ENCODE assay signal across 8 cellular contexts in the genomic region with DNA sequence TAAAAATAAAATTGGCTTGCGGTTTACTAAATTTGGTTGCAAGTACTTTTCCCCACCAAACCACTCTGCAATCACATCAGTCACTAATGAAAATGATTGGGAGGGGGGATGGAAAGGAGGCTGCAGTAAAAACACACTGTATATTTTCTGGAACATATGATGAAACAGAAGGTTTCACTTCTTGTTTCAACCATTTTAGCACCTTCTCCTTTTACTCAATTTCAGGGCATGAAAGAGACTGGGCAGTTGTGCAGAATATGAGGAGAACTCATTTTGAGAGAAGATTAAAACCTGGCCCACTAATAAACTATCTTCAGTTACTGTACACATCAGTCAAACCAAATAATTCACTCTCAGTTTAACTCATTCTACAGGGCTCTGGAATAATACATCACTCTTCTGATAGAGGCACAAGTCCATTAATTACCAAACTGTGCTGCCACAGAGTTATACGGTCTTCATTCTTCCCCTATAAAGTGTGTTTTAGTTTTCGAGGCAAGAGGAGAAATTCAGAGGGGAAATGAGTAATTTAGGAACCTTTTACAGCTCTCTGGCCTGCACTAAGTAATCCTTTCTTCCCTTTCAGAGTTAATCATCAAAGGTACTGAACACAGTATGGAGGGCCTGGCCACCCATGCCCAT. TPM values are rescaled to one million over a fixed set of nuclear protein-coding genes. Genes with fewer than 3 reads are reported as not detected.
DNase-seq lines count a peak whose midpoint lies in the region; ATAC-seq and TF ChIP-seq lines count a peak whose summit lies in the region.

No MANE protein-coding gene starts in this region.

- H3K27me3 Mint-ChIP-seq in type B pancreatic cell = no peaks in the 10 kb centered on the region

- no peaks in the 10 kb centered on the region for H3K79me2 ChIP-seq in Karpas-422 (ENCODE audit: low read length)

- no peaks in the 10 kb centered on the region for H4K20me1 ChIP-seq in Karpas-422 (ENCODE audit: insufficient read depth, low read depth, low read length)

- intact Hi-C loops in left lung (cut with DNase I) = no loop called here
- intact Hi-C loops in breast epithelium (cut with DNase I; ENCODE audit: low total_unique reads) = no loop called here

- H3K4me3 ChIP-seq in Karpas-422 (ENCODE audit: low read length) = peak overlapping the region; percentile 16; the same call in 1 of the 2 replicates
- H3K4me3 ChIP-seq in left lung = no peak overlapping the region
- H3K4me3 ChIP-seq in breast epithelium = no peak overlapping the region

- H3K9me2 ChIP-seq in Karpas-422 (replicated peaks; ENCODE audit: insufficient read depth, low read length) = no peaks in the 10 kb centered on the region

- H3K36me3 ChIP-seq in Karpas-422 (ENCODE audit: insufficient read depth, low read length) = no peaks in the 10 kb centered on the region
- no peaks in the 10 kb centered on the region for H3K36me3 ChIP-seq in left lung
- H3K36me3 ChIP-seq in breast epithelium = no peaks in the 10 kb centered on the region

- H3K4me1 ChIP-seq in Karpas-422 (ENCODE audit: low read length) (peaks cover 43% of the 10 kb centered on the region), left lung (peaks cover 5 to 57% of the 10 kb centered on the region in 2 donors), breast epithelium (peaks cover 0 to 3% of the 10 kb centered on the region in 2 donors)

- H3K27ac ChIP-seq in Karpas-422 (ENCODE audit: low read length) (peak overlapping the region; percentile 87), left lung (peak overlapping the region in 1 of 2 donors; percentile 39), breast epithelium (no peak overlapping the region)

- no peaks in the 10 kb centered on the region for H3K9me3 ChIP-seq in Karpas-422 (ENCODE audit: low read length)
- H3K9me3 ChIP-seq in left lung = no peaks in the 10 kb centered on the region
- H3K9me3 ChIP-seq in breast epithelium = no peaks in the 10 kb centered on the region

- TF ChIP-seq CTCF in left lung (IDR thresholded peaks at IDR 0.05) (no peak), type B pancreatic cell (conservative IDR thresholded peaks at IDR 0.05) (no peak), breast epithelium (IDR thresholded peaks at IDR 0.05) (no peak)

- H3K4me2 ChIP-seq in Karpas-422 (ENCODE audit: low read depth, low read length, poor library complexity, severe bottlenecking) = peak overlapping the region; percentile 63

- ATAC-seq in GM18508 (IDR thresholded peaks at IDR 0.05; ENCODE audit: insufficient read depth, unreplicated experiment) (peak; percentile 62), GM21717 (IDR thresholded peaks at IDR 0.05; ENCODE audit: unreplicated experiment) (peak; percentile 81), left lung (peak; percentile 39)

- no peak overlapping the region for H2AFZ ChIP-seq in Karpas-422 (ENCODE audit: low read length)

- H3K9me3 Mint-ChIP-seq in type B pancreatic cell = no peaks in the 10 kb centered on the region

- H3K36me3 Mint-ChIP-seq in type B pancreatic cell = no peaks in the 10 kb centered on the region

- peak overlapping the region; percentile 38; the same call in 1 of the 2 replicates for H3K9ac ChIP-seq in Karpas-422 (ENCODE audit: low read length)

- TF ChIP-seq POLR2A in breast epithelium (IDR thresholded peaks at IDR 0.05) = no peak

- H3K27me3 ChIP-seq in Karpas-422 (ENCODE audit: low read length) (no peaks in the 10 kb centered on the region), left lung (no peaks in the 10 kb centered on the region), breast epithelium (no peaks in the 10 kb centered on the region)

- H3K4me3 Mint-ChIP-seq in type B pancreatic cell = no peak overlapping the region

- DNase-seq in Karpas-422 = peak; percentile 87
- no peak for DNase-seq in left lung
- DNase-seq in type B pancreatic cell (ENCODE audit: extremely low spot score, unreplicated experiment) = no peak
- no peak for DNase-seq in NCI-H524 treated with DMSO at 0.1 percent for 48 hours (lab: John Stamatoyannopoulos, UW)
- DNase-seq in D341Med (ENCODE audit: low spot score) = no peak
- no peak for DNase-seq in breast epithelium (ENCODE audit: low spot score in 2 of 2)

- H3K4me1 Mint-ChIP-seq in type B pancreatic cell (ENCODE audit: unreplicated experiment) = no peaks in the 10 kb centered on the region

- no peak overlapping the region for H3K27ac Mint-ChIP-seq in type B pancreatic cell

RNA-seq across cellular contexts. Expression of gene JAZF1, which starts 25.5 kb away (rescaled TPM):
- 0.83 and 4.2 TPM in 2 replicates for total RNA-seq in Karpas-422 (2014; rRNA removed; shearing (Covaris generic); ENCODE audit: low replicate concordance)
- total RNA-seq in left lung = 10 to 100 TPM; 13.6 to 18.2 TPM
- total RNA-seq in type B pancreatic cell (ENCODE audit: low replicate concordance) = 3.9 and 4.9 TPM in 2 replicates
- total RNA-seq in breast epithelium = 10 to 100 TPM in 2 of 3 donors, 1 to 10 TPM in 1; 8.6 to 27.4 (median 10.5) TPM
